In the genomic region with DNA sequence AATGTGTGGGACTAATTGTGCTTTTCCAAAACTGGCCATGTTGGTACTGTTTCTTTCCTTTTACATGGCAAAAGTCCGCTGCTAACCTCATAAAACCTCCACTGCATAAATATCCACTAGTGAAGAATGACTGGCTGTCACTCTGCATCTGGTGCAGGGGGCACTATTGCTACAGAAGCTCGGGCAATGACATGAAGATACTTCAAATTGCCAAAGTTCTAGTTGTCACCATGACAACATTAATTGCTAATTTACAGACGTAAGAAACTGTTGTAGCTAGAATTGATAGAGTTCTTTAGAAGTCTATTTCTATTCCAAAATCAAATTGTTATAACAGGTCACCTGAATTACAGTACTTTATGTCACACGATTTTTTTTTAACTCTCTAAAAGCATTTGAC, we compare ENCODE assay signal across 8 cellular contexts. TPM values are rescaled to one million over a fixed set of nuclear protein-coding genes. Genes with fewer than 3 reads are reported as not detected.
A peak's percentile ranks its signal among the peaks of the same experiment; 100 is the strongest.
DNase-seq lines count a peak whose midpoint lies in the region; ATAC-seq and TF ChIP-seq lines count a peak whose summit lies in the region.

No MANE protein-coding gene starts in this region.

- TF ChIP-seq EP300 in Ishikawa (IDR thresholded peaks at IDR 0.05; ENCODE audit: borderline replicate concordance), result no peak

- ATAC-seq in GM18511 (IDR thresholded peaks at IDR 0.05; ENCODE audit: unreplicated experiment), result no peak
- no peak for ATAC-seq in HG02840 (IDR thresholded peaks at IDR 0.05; ENCODE audit: low FRiP score, unreplicated experiment)

- peak overlapping the region; percentile 88 to 96 (median 92) for H3K4me3 Mint-ChIP-seq in CD4-positive, alpha-beta memory T cell
- H3K4me3 Mint-ChIP-seq in activated T-helper 1 cell treated with anti-CD3 and anti-CD28 coated beads, Interleukin-12 subunit alpha, Interleukin-12 subunit beta, Interleukin-2, Interleukin-4 antibody, amounts not matched to agents 30 ng/mL and 10 ng/mL and 1 ng/mL, durations not matched to agents 14 hours and 24 hours and 36 hours, result peak overlapping the region; percentile 88

- intact Hi-C loops in CD4-positive, alpha-beta memory T cell (cut with micrococcal nuclease), result loop anchor here (10.0 kb wide), 1 partner anchor 1241 kb away; no protein-coding TSS in a partner anchor
- intact Hi-C loops in activated T-helper 1 cell treated with anti-CD3 and anti-CD28 coated beads, Interleukin-12 subunit alpha, Interleukin-12 subunit beta, Interleukin-2, Interleukin-4 antibody, amounts not matched to agents 30 ng/mL and 10 ng/mL and 1 ng/mL, durations not matched to agents 14 hours and 24 hours and 36 hours (cut with micrococcal nuclease), result loop anchor here (5.0 kb wide), 2 partner anchors 234 to 331 kb away; partner anchors contain the start of gene LRP2
- intact Hi-C loops in posterior vena cava (cut with DNase I), result no loop called here

- no peaks in the 10 kb centered on the region for H3K9me3 ChIP-seq in CD4-positive, alpha-beta memory T cell (ENCODE audit: control insufficient read depth in 1 of 2, low read length in 2 of 2)

- peaks cover 11 to 20% of the 10 kb centered on the region in 2 donors for H3K36me3 Mint-ChIP-seq in CD4-positive, alpha-beta memory T cell
- peaks cover 6% of the 10 kb centered on the region for H3K36me3 Mint-ChIP-seq in activated T-helper 1 cell treated with anti-CD3 and anti-CD28 coated beads, Interleukin-12 subunit alpha, Interleukin-12 subunit beta, Interleukin-2, Interleukin-4 antibody, amounts not matched to agents 30 ng/mL and 10 ng/mL and 1 ng/mL, durations not matched to agents 14 hours and 24 hours and 36 hours (ENCODE audit: low read depth)

- peak; percentile 24 to 44 (median 28) for DNase-seq in CD4-positive, alpha-beta memory T cell
- DNase-seq in activated T-helper 1 cell treated with anti-CD3 and anti-CD28 coated beads, Interleukin-12 subunit alpha, Interleukin-12 subunit beta, Interleukin-2, Interleukin-4 antibody, amounts not matched to agents 30 ng/mL and 10 ng/mL and 1 ng/mL, durations not matched to agents 14 hours and 24 hours and 36 hours (ENCODE audit: low spot score), result no peak
- peak; percentile 33 to 64 for DNase-seq in lung microvascular endothelial cell (ENCODE audit: low read depth in 2 of 2)
- DNase-seq in glomerular visceral epithelial cell (ENCODE audit: extremely low spot score), result no peak
- DNase-seq in posterior vena cava (ENCODE audit: low spot score), result no peak

- CTCF ChIA-PET in CD4-positive, alpha-beta memory T cell (lab: Charles Lee; ENCODE audit: partially characterized antibody), result interaction anchor here (0.6 to 0.9 kb wide), 2 partner anchors 30 to 131 kb away, joined by 3 read pairs; partner anchors contain the start of gene METTL5

- peaks cover 15% of the 10 kb centered on the region for H3K4me1 ChIP-seq in CD4-positive, alpha-beta memory T cell (ENCODE audit: insufficient read depth, low read length)

- H3K36me3 ChIP-seq in CD4-positive, alpha-beta memory T cell (ENCODE audit: insufficient read depth, low read length), result no peaks in the 10 kb centered on the region

- POLR2A ChIA-PET in CD4-positive, alpha-beta memory T cell (lab: Charles Lee; ENCODE audit: partially characterized antibody), result interaction anchor here (0.9 to 2.8 kb wide), 3 partner anchors 105 to 170 kb away, joined by 3 to 10 read pairs (median 3); partner anchors contain the start of gene SSB

- H3K9me3 Mint-ChIP-seq in CD4-positive, alpha-beta memory T cell, result peaks cover 5 to 24% (median 17%) of the 10 kb centered on the region in 8 donors
- peaks cover 18% of the 10 kb centered on the region for H3K9me3 Mint-ChIP-seq in activated T-helper 1 cell treated with anti-CD3 and anti-CD28 coated beads, Interleukin-12 subunit alpha, Interleukin-12 subunit beta, Interleukin-2, Interleukin-4 antibody, amounts not matched to agents 30 ng/mL and 10 ng/mL and 1 ng/mL, durations not matched to agents 14 hours and 24 hours and 36 hours

- peak; percentile 9; the same call in 1 of the 2 replicates for TF ChIP-seq RAD21 in Ishikawa (IDR thresholded peaks at IDR 0.05; ENCODE audit: low read depth)

- peak overlapping the region; percentile 72 for H3K27ac ChIP-seq in CD4-positive, alpha-beta memory T cell (ENCODE audit: low read depth, low read length)

- H3K27me3 ChIP-seq in CD4-positive, alpha-beta memory T cell (ENCODE audit: insufficient read depth, low read length), result no peaks in the 10 kb centered on the region

- no peak overlapping the region for H3K4me3 ChIP-seq in CD4-positive, alpha-beta memory T cell (ENCODE audit: low read length in 2 of 2)

- H3K4me1 Mint-ChIP-seq in CD4-positive, alpha-beta memory T cell, result peaks cover 12 to 21% (median 16%) of the 10 kb centered on the region in 4 donors
- H3K4me1 Mint-ChIP-seq in activated T-helper 1 cell treated with anti-CD3 and anti-CD28 coated beads, Interleukin-12 subunit alpha, Interleukin-12 subunit beta, Interleukin-2, Interleukin-4 antibody, amounts not matched to agents 30 ng/mL and 10 ng/mL and 1 ng/mL, durations not matched to agents 14 hours and 24 hours and 36 hours (ENCODE audit: low read depth), result peaks cover 9% of the 10 kb centered on the region

- H3K27me3 Mint-ChIP-seq in CD4-positive, alpha-beta memory T cell, result peaks cover 7 to 8% of the 10 kb centered on the region in 2 donors
- peaks cover 17% of the 10 kb centered on the region for H3K27me3 Mint-ChIP-seq in activated T-helper 1 cell treated with anti-CD3 and anti-CD28 coated beads, Interleukin-12 subunit alpha, Interleukin-12 subunit beta, Interleukin-2, Interleukin-4 antibody, amounts not matched to agents 30 ng/mL and 10 ng/mL and 1 ng/mL, durations not matched to agents 14 hours and 24 hours and 36 hours (ENCODE audit: insufficient read depth)

- H3K27ac Mint-ChIP-seq in CD4-positive, alpha-beta memory T cell, result peak overlapping the region; percentile 93 to 100 (median 99)
- peak overlapping the region; percentile 88 for H3K27ac Mint-ChIP-seq in activated T-helper 1 cell treated with anti-CD3 and anti-CD28 coated beads, Interleukin-12 subunit alpha, Interleukin-12 subunit beta, Interleukin-2, Interleukin-4 antibody, amounts not matched to agents 30 ng/mL and 10 ng/mL and 1 ng/mL, durations not matched to agents 14 hours and 24 hours and 36 hours

TF ChIP-seq in Ishikawa, 13 proteins besides CTCF, POLR2A, EP300 and RAD21 (continues in another document):
- TF ChIP-seq TEAD4 (IDR thresholded peaks at IDR 0.05) (no peak), YY1 (IDR thresholded peaks at IDR 0.05; ENCODE audit: low read depth) (no peak), EGR1 (IDR thresholded peaks at IDR 0.05) (no peak), ZBTB7A (IDR thresholded peaks at IDR 0.05; ENCODE audit: low read depth) (no peak), TAF1 (IDR thresholded peaks at IDR 0.05; ENCODE audit: low read depth) (no peak), USF1 (IDR thresholded peaks at IDR 0.05) (no peak)

RNA-seq across cellular contexts. Expression of gene CFAP210, which starts 0.9 kb away (rescaled TPM):
- not detected for total RNA-seq in CD4-positive, alpha-beta memory T cell
- not detected for polyA plus RNA-seq in CD4-positive, alpha-beta memory T cell
- total RNA-seq in activated T-helper 1 cell treated with anti-CD3 and anti-CD28 coated beads, Interleukin-12 subunit alpha, Interleukin-12 subunit beta, Interleukin-2, Interleukin-4 antibody, amounts not matched to agents 30 ng/mL and 10 ng/mL and 1 ng/mL, durations not matched to agents 14 hours and 24 hours and 36 hours, result not detected in 2 replicates
- total RNA-seq in lung microvascular endothelial cell (not detected in 2 replicates), posterior vena cava (not detected)

RNA-seq across cellular contexts. Expression of gene PHOSPHO2, which starts 0.9 kb away (rescaled TPM):
- total RNA-seq in CD4-positive, alpha-beta memory T cell, result 1 to 10 TPM; 7.2 to 7.4 TPM
- polyA plus RNA-seq in CD4-positive, alpha-beta memory T cell, result 1 to 10 TPM; 2.9 to 7.2 TPM
- total RNA-seq in activated T-helper 1 cell treated with anti-CD3 and anti-CD28 coated beads, Interleukin-12 subunit alpha, Interleukin-12 subunit beta, Interleukin-2, Interleukin-4 antibody, amounts not matched to agents 30 ng/mL and 10 ng/mL and 1 ng/mL, durations not matched to agents 14 hours and 24 hours and 36 hours, result 4.5 and 4.6 TPM in 2 replicates
- total RNA-seq in lung microvascular endothelial cell, result 1.7 and 2.6 TPM in 2 replicates
- total RNA-seq in posterior vena cava, result 1 to 10 TPM; 3.8 to 6.0 TPM

RNA-seq across cellular contexts. Expression of gene KLHL23, which starts 40.3 kb away (rescaled TPM):
- total RNA-seq in CD4-positive, alpha-beta memory T cell, result 1 to 10 TPM; 1.0 to 2.0 TPM
- polyA plus RNA-seq in CD4-positive, alpha-beta memory T cell, result 1 to 10 TPM in 1 of 2 donors, under 1 TPM in 1; 0.98 to 1.3 TPM
- total RNA-seq in activated T-helper 1 cell treated with anti-CD3 and anti-CD28 coated beads, Interleukin-12 subunit alpha, Interleukin-12 subunit beta, Interleukin-2, Interleukin-4 antibody, amounts not matched to agents 30 ng/mL and 10 ng/mL and 1 ng/mL, durations not matched to agents 14 hours and 24 hours and 36 hours, result 5.2 and 11.6 TPM in 2 replicates
- total RNA-seq in lung microvascular endothelial cell, result 14.4 and 21.8 TPM in 2 replicates
- total RNA-seq in posterior vena cava, result 10 to 100 TPM; 18.6 to 22.6 TPM

Comparison
In these comparisons a context has a peak if more than half of its experiments do, and no peak if none do; other contexts are left out.
1. DNase-seq: peak in CD4-positive, alpha-beta memory T cell (5 of 5) and lung microvascular endothelial cell (2 of 2); none in activated T-helper 1 cell treated with anti-CD3 and anti-CD28 coated beads, Interleukin-12 subunit alpha, Interleukin-12 subunit beta, Interleukin-2, Interleukin-4 antibody, amounts not matched to agents 30 ng/mL and 10 ng/mL and 1 ng/mL, durations not matched to agents 14 hours and 24 hours and 36 hours (single experiment), glomerular visceral epithelial cell (single experiment) and posterior vena cava (single experiment).
2. intact Hi-C loops: an anchor here in CD4-positive, alpha-beta memory T cell (10.0 kb wide) and activated T-helper 1 cell treated with anti-CD3 and anti-CD28 coated beads, Interleukin-12 subunit alpha, Interleukin-12 subunit beta, Interleukin-2, Interleukin-4 antibody, amounts not matched to agents 30 ng/mL and 10 ng/mL and 1 ng/mL, durations not matched to agents 14 hours and 24 hours and 36 hours (5.0 kb wide); none called in posterior vena cava.